Comparison of ENCODE assay signal across 16 cellular contexts in the genomic region with DNA sequence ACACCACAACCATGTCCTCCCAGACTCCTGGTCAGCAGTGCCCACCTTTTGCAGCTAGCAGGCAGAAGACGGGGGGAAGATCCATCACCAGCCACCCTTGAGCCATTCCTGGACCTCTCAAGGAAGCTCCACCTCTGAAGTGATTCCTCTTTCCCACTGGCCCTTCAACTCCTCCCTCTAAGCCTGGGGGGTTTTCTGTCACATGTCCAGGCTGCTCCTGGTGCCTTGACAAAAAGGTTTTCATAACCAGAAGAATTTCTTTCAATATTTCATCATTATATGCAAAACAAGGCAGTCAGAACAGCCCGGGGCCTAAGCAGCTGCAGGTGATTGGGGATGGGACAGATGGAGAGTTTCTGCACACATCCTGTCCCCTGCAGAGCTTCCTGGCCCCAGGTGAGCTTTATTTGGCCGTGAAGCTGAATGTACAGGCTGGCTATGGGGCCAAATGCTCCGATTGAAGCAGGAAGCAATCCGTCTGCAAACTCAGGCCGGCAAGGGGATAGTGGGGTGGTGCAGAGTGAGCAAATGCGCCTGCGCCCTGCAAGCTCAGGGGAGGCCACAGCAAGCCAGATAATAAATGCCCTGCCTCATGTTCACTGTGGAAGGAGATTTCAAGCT.
"Had no signal": no experiment of that assay in that cellular context is flagged by ENCODE, and none has a peak within 500 bp of the region (broad histone marks: within the 10 kb centered on the region; RNA-seq: fewer than 3 reads in every experiment).

No MANE protein-coding gene starts in this region.

- H3K36me3 Mint-ChIP-seq: naive thymus-derived CD4-positive, alpha-beta T cell had no signal

- H2AFZ ChIP-seq: parathyroid adenoma had no signal

- H3K4me3 Mint-ChIP-seq: activated naive CD8-positive, alpha-beta T cell treated with anti-CD3 and anti-CD28 coated beads, Interleukin-2, amount 50 U/mL, for 24 hours; activated T-helper 17 cell treated with anti-CD3 and anti-CD28 coated beads, Interleukin-2, amount 50 U/mL, for 72 hours; naive thymus-derived CD4-positive, alpha-beta T cell; stimulated activated naive CD8-positive, alpha-beta T cell treated with anti-CD3 and anti-CD28 coated beads, Interleukin-15, Interleukin-2, amounts not matched to agents 100 ng/mL and 50 ng/mL, for 24 hours had no signal

- DNase-seq: activated naive CD4-positive, alpha-beta T cell treated with Interleukin-2 at 50 U/mL for 16 hours; activated naive CD8-positive, alpha-beta T cell treated with anti-CD3 and anti-CD28 coated beads, Interleukin-2, amount 50 U/mL, for 24 hours; aorta; erythroblast; kidney; left lung; naive thymus-derived CD4-positive, alpha-beta T cell; sigmoid colon; spleen; upper lobe of right lung had no signal

- H3K9me3 Mint-ChIP-seq: activated naive CD8-positive, alpha-beta T cell treated with anti-CD3 and anti-CD28 coated beads, Interleukin-2, amount 50 U/mL, for 24 hours; activated T-helper 17 cell treated with anti-CD3 and anti-CD28 coated beads, Interleukin-2, amount 50 U/mL, for 72 hours; stimulated activated naive CD8-positive, alpha-beta T cell treated with anti-CD3 and anti-CD28 coated beads, Interleukin-15, Interleukin-2, amounts not matched to agents 100 ng/mL and 50 ng/mL, for 24 hours had no signal

- H3K4me1 ChIP-seq: gastroesophageal sphincter, left lung, parathyroid adenoma, sigmoid colon, spleen, suprapubic skin, upper lobe of right lung had no signal

- H3K9me3 ChIP-seq: gastroesophageal sphincter, left lung, sigmoid colon, spleen, suprapubic skin, upper lobe of right lung had no signal

- FAIRE-seq: kidney had no signal

- H3K9ac ChIP-seq: parathyroid adenoma had no signal

- H3K27ac Mint-ChIP-seq: activated naive CD8-positive, alpha-beta T cell treated with anti-CD3 and anti-CD28 coated beads, Interleukin-2, amount 50 U/mL, for 24 hours; activated T-helper 17 cell treated with anti-CD3 and anti-CD28 coated beads, Interleukin-2, amount 50 U/mL, for 72 hours; naive thymus-derived CD4-positive, alpha-beta T cell; stimulated activated naive CD8-positive, alpha-beta T cell treated with anti-CD3 and anti-CD28 coated beads, Interleukin-15, Interleukin-2, amounts not matched to agents 100 ng/mL and 50 ng/mL, for 24 hours had no signal

- H3K4me3 ChIP-seq: gastroesophageal sphincter, left lung, sigmoid colon, spleen, suprapubic skin, upper lobe of right lung had no signal

- H3K79me2 ChIP-seq: parathyroid adenoma had no signal

- H3K36me3 ChIP-seq: gastroesophageal sphincter, left lung, sigmoid colon, spleen, suprapubic skin, upper lobe of right lung had no signal

- H3K4me1 Mint-ChIP-seq: activated naive CD8-positive, alpha-beta T cell treated with anti-CD3 and anti-CD28 coated beads, Interleukin-2, amount 50 U/mL, for 24 hours; activated T-helper 17 cell treated with anti-CD3 and anti-CD28 coated beads, Interleukin-2, amount 50 U/mL, for 72 hours; naive thymus-derived CD4-positive, alpha-beta T cell had no signal

- H3K27me3 ChIP-seq: left lung, sigmoid colon, upper lobe of right lung had no signal

- H3K27ac ChIP-seq: gastroesophageal sphincter, left lung, parathyroid adenoma, sigmoid colon, spleen, suprapubic skin, upper lobe of right lung had no signal

- H3K27me3 Mint-ChIP-seq: stimulated activated naive CD8-positive, alpha-beta T cell treated with anti-CD3 and anti-CD28 coated beads, Interleukin-15, Interleukin-2, amounts not matched to agents 100 ng/mL and 50 ng/mL, for 24 hours had no signal

- ATAC-seq: activated CD4-positive, CD25-positive, alpha-beta regulatory T cell treated with anti-CD3 and anti-CD28 coated beads, Interleukin-2, amount 50 U/mL, for 24 hours; activated naive CD8-positive, alpha-beta T cell treated with anti-CD3 and anti-CD28 coated beads, Interleukin-2, amount 50 U/mL, for 24 hours; activated T-helper 17 cell treated with anti-CD3 and anti-CD28 coated beads, Interleukin-2, amount 50 U/mL, for 72 hours; gastroesophageal sphincter; left lung; naive thymus-derived CD4-positive, alpha-beta T cell; upper lobe of right lung had no signal
